Comparison of ENCODE assay signal across 10 cellular contexts in the genomic region with DNA sequence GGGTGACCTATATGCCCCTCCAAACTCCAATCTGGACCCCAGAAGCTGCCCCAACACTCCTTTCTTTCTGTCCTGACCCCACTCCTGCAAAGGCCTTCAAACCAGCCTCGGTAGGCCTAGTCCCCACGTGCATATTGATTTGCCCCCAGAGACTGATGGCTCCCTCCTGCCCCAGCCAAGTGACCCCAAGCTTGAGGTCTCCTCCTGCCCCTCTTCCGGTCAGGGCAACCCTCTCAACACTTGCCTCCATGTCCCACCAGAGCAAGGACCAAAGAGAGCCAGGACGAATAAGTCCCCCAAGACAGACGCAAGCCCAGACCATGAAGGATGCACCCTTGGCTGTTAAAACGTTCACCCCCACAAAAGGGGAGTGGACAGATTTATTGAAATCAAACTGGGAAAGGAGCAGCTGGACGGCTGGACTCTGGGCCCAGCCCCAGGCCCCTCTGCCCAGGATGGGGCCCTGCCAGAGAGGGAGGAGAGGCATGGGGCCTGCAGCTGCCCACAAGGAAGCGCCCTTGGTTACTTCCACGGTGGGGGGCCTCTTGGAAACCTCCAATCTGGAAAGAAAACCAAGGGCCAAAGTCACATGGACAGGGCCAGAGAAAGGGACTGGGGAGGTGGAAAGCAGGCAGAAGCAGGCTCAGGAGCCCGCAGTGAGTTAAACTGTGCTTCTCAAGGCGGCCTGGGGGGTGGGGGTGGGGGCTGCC. TPM values are rescaled to one million over a fixed set of nuclear protein-coding genes. Genes with fewer than 3 reads are reported as not detected.
DNase-seq lines count a peak whose midpoint lies in the region; FAIRE-seq and TF ChIP-seq lines count a peak whose summit lies in the region.
"Had no signal": no experiment of that assay in that cellular context is flagged by ENCODE, and none has a peak within 500 bp of the region (broad histone marks: within the 10 kb centered on the region; RNA-seq: fewer than 3 reads in every experiment).

No MANE protein-coding gene starts in this region.

- no peak overlapping the region for H4K91ac ChIP-seq in H9 (ENCODE audit: insufficient read length, low read depth, low read length)

- peaks cover 2% of the 10 kb centered on the region; the same call in 1 of the 2 replicates for H3K27me3 ChIP-seq in H9 (ENCODE audit: insufficient read depth, low read length)
- peaks cover under 1% of the 10 kb centered on the region for H3K27me3 ChIP-seq in astrocyte (ENCODE audit: insufficient read depth, low read length)

- H3K36me3 ChIP-seq in astrocyte (ENCODE audit: insufficient read depth, low read length) = no peaks in the 10 kb centered on the region
- H3K36me3 ChIP-seq: thoracic aorta had no signal

- H3K9me3 Mint-ChIP-seq in H9 (no peaks in the 10 kb centered on the region), astrocyte (ENCODE audit: unreplicated experiment) (no peaks in the 10 kb centered on the region), neural crest cell (no peaks in the 10 kb centered on the region)
- H3K9me3 Mint-ChIP-seq in activated naive CD4-positive, alpha-beta T cell treated with anti-CD3 and anti-CD28 coated beads for 36 hours = no peaks in the 10 kb centered on the region

- H3K4ac ChIP-seq in H9 (ENCODE audit: low read depth, low read length) = no peak overlapping the region

- no peaks in the 10 kb centered on the region for H4K20me1 ChIP-seq in H9 (ENCODE audit: control insufficient read depth, insufficient read depth, insufficient read length)
- peaks cover 48% of the 10 kb centered on the region for H4K20me1 ChIP-seq in astrocyte (ENCODE audit: insufficient read depth, low read length)

- no peak overlapping the region for H3K27ac ChIP-seq in H9 (ENCODE audit: insufficient read length, low read depth, low read length)
- H3K27ac ChIP-seq in astrocyte (ENCODE audit: low read depth, low read length) = no peak overlapping the region

- H2BK20ac ChIP-seq in H9 (ENCODE audit: low read depth, low read length, poor library complexity, severe bottlenecking) = no peak overlapping the region

- peak overlapping the region in 1 of 2 experiments; percentile 31; a peak in 1 of 5 replicates for H3K4me3 Mint-ChIP-seq in H9
- no peak overlapping the region for H3K4me3 Mint-ChIP-seq in astrocyte (ENCODE audit: unreplicated experiment)
- peak overlapping the region; percentile 84 for H3K4me3 Mint-ChIP-seq in neural crest cell
- H3K4me3 Mint-ChIP-seq in activated naive CD4-positive, alpha-beta T cell treated with anti-CD3 and anti-CD28 coated beads for 36 hours = no peak overlapping the region

- no peak overlapping the region for H2BK15ac ChIP-seq in H9 (ENCODE audit: low read depth, low read length)

- H3K79me2 ChIP-seq in H9 (ENCODE audit: insufficient read depth, low read length) (no peaks in the 10 kb centered on the region), astrocyte (ENCODE audit: insufficient read depth, low read length) (peaks cover 35% of the 10 kb centered on the region)

- CTCF ChIA-PET in activated naive CD4-positive, alpha-beta T cell treated with anti-CD3 and anti-CD28 coated beads for 36 hours (lab: Charles Lee) = interaction anchor here (2.0 kb wide), 1 partner anchor 37 kb away, joined by 5 read pairs; a partner anchor contains a TSS

- no peak overlapping the region for H3K23ac ChIP-seq in H9 (ENCODE audit: insufficient read length, low read depth, low read length)

- intact Hi-C loops in activated naive CD4-positive, alpha-beta T cell treated with anti-CD3 and anti-CD28 coated beads for 36 hours (cut with micrococcal nuclease) = no loop called here

- H3K9ac ChIP-seq in H9 (ENCODE audit: extremely low read depth, insufficient read length, low read length) (no peak overlapping the region), astrocyte (ENCODE audit: low read length) (peak overlapping the region; percentile 23)

- H3K27ac Mint-ChIP-seq in H9 = peak overlapping the region in 1 of 3 experiments; percentile 67; a peak in 2 of 7 replicates
- no peak overlapping the region for H3K27ac Mint-ChIP-seq in astrocyte (ENCODE audit: unreplicated experiment)
- peak overlapping the region; percentile 86 for H3K27ac Mint-ChIP-seq in neural crest cell (ENCODE audit: unreplicated experiment)
- H3K27ac Mint-ChIP-seq in activated naive CD4-positive, alpha-beta T cell treated with anti-CD3 and anti-CD28 coated beads for 36 hours = no peak overlapping the region

- H2AFZ ChIP-seq in H9 (ENCODE audit: low read length) (no peak overlapping the region), astrocyte (ENCODE audit: low read depth, low read length) (no peak overlapping the region)

- H3K4me2 ChIP-seq in H9 (ENCODE audit: insufficient read depth, insufficient read length, low read length) = no peak overlapping the region
- peak overlapping the region; percentile 97 for H3K4me2 ChIP-seq in astrocyte (ENCODE audit: low read length)

- H2BK12ac ChIP-seq in H9 (ENCODE audit: insufficient read length, low read depth, low read length) = no peak overlapping the region

- H3K14ac ChIP-seq in H9 (ENCODE audit: insufficient read depth, low read length) = no peak overlapping the region

- H3K9me3 ChIP-seq in H9 (ENCODE audit: control insufficient read depth, low read depth, low read length) (no peaks in the 10 kb centered on the region), astrocyte (ENCODE audit: insufficient read depth, low read depth, low read length) (no peaks in the 10 kb centered on the region)
- H3K9me3 ChIP-seq: left lung, thoracic aorta had no signal

- 0 out of 3 replicates have a peak, but pooled peaks have one; percentile 2 for TF ChIP-seq CTCF in H9 (conservative IDR thresholded peaks at IDR 0.05)
- no peak for TF ChIP-seq CTCF in astrocyte (IDR thresholded peaks at IDR 0.05; ENCODE audit: insufficient read depth, low read depth, low read length)
- TF ChIP-seq CTCF in neural crest cell (conservative IDR thresholded peaks at IDR 0.05) = no peak

- H3K18ac ChIP-seq in H9 (ENCODE audit: insufficient read length, low read depth, low read length) = no peak overlapping the region

- H3K56ac ChIP-seq in H9 (ENCODE audit: insufficient read length, low read depth, low read length) = no peak overlapping the region

- no peak overlapping the region for H4K8ac ChIP-seq in H9 (replicated peaks; ENCODE audit: insufficient read length, low read depth, low read length)

- no peak overlapping the region for H2AK5ac ChIP-seq in H9 (ENCODE audit: insufficient read length, low read length)

- no peak overlapping the region for H3K4me3 ChIP-seq in astrocyte (ENCODE audit: insufficient read depth, low read depth, low read length)

- H3K79me1 ChIP-seq in H9 (ENCODE audit: insufficient read depth, low read depth, low read length, poor library complexity, severe bottlenecking) = no peaks in the 10 kb centered on the region

- H3K36me3 Mint-ChIP-seq in H9 (ENCODE audit: insufficient read depth in 1 of 3, low read depth in 3 of 3) (peaks cover 5 to 12% (median 8%) of the 10 kb centered on the region in 3 experiments), astrocyte (ENCODE audit: low read depth, unreplicated experiment) (peaks cover 2% of the 10 kb centered on the region), neural crest cell (ENCODE audit: low read depth) (peaks cover 2% of the 10 kb centered on the region)
- H3K36me3 Mint-ChIP-seq in activated naive CD4-positive, alpha-beta T cell treated with anti-CD3 and anti-CD28 coated beads for 36 hours (ENCODE audit: low read depth) = peaks cover 10% of the 10 kb centered on the region

- no peak for FAIRE-seq in astrocyte (lab: Jason Lieb, UNC)
- FAIRE-seq: endothelial cell of umbilical vein had no signal

- H4K5ac ChIP-seq in H9 (ENCODE audit: insufficient read length, low read depth, low read length) = no peak overlapping the region

- H3K4me1 Mint-ChIP-seq in H9 = peaks cover 22 to 34% of the 10 kb centered on the region in 2 experiments
- H3K4me1 Mint-ChIP-seq in astrocyte (ENCODE audit: low read depth, unreplicated experiment) = peaks cover 9% of the 10 kb centered on the region
- peaks cover 44% of the 10 kb centered on the region for H3K4me1 Mint-ChIP-seq in neural crest cell
- H3K4me1 Mint-ChIP-seq in activated naive CD4-positive, alpha-beta T cell treated with anti-CD3 and anti-CD28 coated beads for 36 hours (ENCODE audit: low read depth) = peaks cover 49% of the 10 kb centered on the region

- H3T11ph ChIP-seq in H9 (ENCODE audit: low read length) = no peak overlapping the region

- H3K23me2 ChIP-seq in H9 (ENCODE audit: insufficient read length, low read depth, low read length, poor library complexity, severe bottlenecking) = peaks cover 10% of the 10 kb centered on the region

- no peak overlapping the region for H2BK120ac ChIP-seq in H9 (ENCODE audit: low read depth, low read length, poor library complexity, severe bottlenecking)

- no peak overlapping the region for H2BK5ac ChIP-seq in H9 (ENCODE audit: insufficient read length, low read length)

- DNase-seq in H9 (no peak), astrocyte (ENCODE audit: low read depth) (no peak), neural crest cell (ENCODE audit: low read depth, low spot score) (no peak), activated gamma-delta T cell treated with Interleukin-2 at 50 U/mL for 16 hours (no peak)
- DNase-seq in activated naive CD4-positive, alpha-beta T cell treated with anti-CD3 and anti-CD28 coated beads for 36 hours = no peak
- DNase-seq in activated effector memory CD4-positive, alpha-beta T cell treated with anti-CD3 and anti-CD28 coated beads, Interleukin-2, amount 50 U/mL, for 16 hours = no peak
- DNase-seq: activated T-cell treated with anti-CD3 and anti-CD28 coated beads, Interleukin-2, amount 50 U/mL, for 48 hours had no signal

- no CpG with 5 or more reads among the region's 11 CpGs for WGBS in H9 (ENCODE audit: extremely low coverage, insufficient read length, low lambda C conversion rate)

- H3K4me1 ChIP-seq in H9 (ENCODE audit: insufficient read depth, low read length) (no peaks in the 10 kb centered on the region), astrocyte (ENCODE audit: insufficient read depth, low read length) (peaks cover 18% of the 10 kb centered on the region)

- H3K27me3 Mint-ChIP-seq in H9 (ENCODE audit: low read depth) (peaks cover 40% of the 10 kb centered on the region), astrocyte (ENCODE audit: low read depth, unreplicated experiment) (peaks cover 7% of the 10 kb centered on the region), neural crest cell (ENCODE audit: low read depth) (peaks cover 27% of the 10 kb centered on the region)
- peaks cover 10% of the 10 kb centered on the region for H3K27me3 Mint-ChIP-seq in activated naive CD4-positive, alpha-beta T cell treated with anti-CD3 and anti-CD28 coated beads for 36 hours (ENCODE audit: low read depth)

RNA-seq across cellular contexts. Expression of a gene that starts 2.4 kb away (rescaled TPM):
- 0.22 and 0.24 TPM in 2 replicates for total RNA-seq in H9 (2021)
- total RNA-seq in astrocyte = 0.45 and 1.2 TPM in 2 replicates
- 0.54 and 0.55 TPM in 2 replicates for total RNA-seq in neural crest cell
- total RNA-seq in activated naive CD4-positive, alpha-beta T cell treated with anti-CD3 and anti-CD28 coated beads for 36 hours = not detected

RNA-seq across cellular contexts. Expression of a gene that starts 2.9 kb away (rescaled TPM):
- total RNA-seq in H9 (2021) = 63.1 and 64.0 TPM in 2 replicates
- 37.0 and 39.1 TPM in 2 replicates for total RNA-seq in astrocyte
- total RNA-seq in neural crest cell = 82.1 and 83.6 TPM in 2 replicates
- total RNA-seq in activated naive CD4-positive, alpha-beta T cell treated with anti-CD3 and anti-CD28 coated beads for 36 hours = 10 to 100 TPM; 29.1 to 30.3 TPM

RNA-seq across cellular contexts. Expression of a gene that starts 12.4 kb away (rescaled TPM):
- total RNA-seq in H9 (2021) (22.9 and 24.0 TPM in 2 replicates), astrocyte (8.5 and 8.8 TPM in 2 replicates), neural crest cell (46.5 and 47.5 TPM in 2 replicates)
- 10 to 100 TPM; 94.8 to 97.7 TPM for total RNA-seq in activated naive CD4-positive, alpha-beta T cell treated with anti-CD3 and anti-CD28 coated beads for 36 hours

RNA-seq across cellular contexts. Expression of a gene that starts 16.1 kb away (rescaled TPM):
- total RNA-seq in H9 (2021) = 79.2 and 80.9 TPM in 2 replicates
- total RNA-seq in astrocyte = 35.7 and 43.2 TPM in 2 replicates
- total RNA-seq in neural crest cell = 86.0 and 93.0 TPM in 2 replicates
- total RNA-seq in activated naive CD4-positive, alpha-beta T cell treated with anti-CD3 and anti-CD28 coated beads for 36 hours = 10 to 100 TPM; 47.9 to 50.4 TPM

RNA-seq across cellular contexts. Expression of a gene that starts 36.7 kb away (rescaled TPM):
- total RNA-seq in H9 (2021) (3.9 and 4.1 TPM in 2 replicates), astrocyte (12.6 TPM in 2 replicates), neural crest cell (9.3 and 12.8 TPM in 2 replicates)
- total RNA-seq in activated naive CD4-positive, alpha-beta T cell treated with anti-CD3 and anti-CD28 coated beads for 36 hours = 1 to 10 TPM; 8.0 to 8.2 TPM
